8 cellular contexts compared by ENCODE assay signal in the genomic region with DNA sequence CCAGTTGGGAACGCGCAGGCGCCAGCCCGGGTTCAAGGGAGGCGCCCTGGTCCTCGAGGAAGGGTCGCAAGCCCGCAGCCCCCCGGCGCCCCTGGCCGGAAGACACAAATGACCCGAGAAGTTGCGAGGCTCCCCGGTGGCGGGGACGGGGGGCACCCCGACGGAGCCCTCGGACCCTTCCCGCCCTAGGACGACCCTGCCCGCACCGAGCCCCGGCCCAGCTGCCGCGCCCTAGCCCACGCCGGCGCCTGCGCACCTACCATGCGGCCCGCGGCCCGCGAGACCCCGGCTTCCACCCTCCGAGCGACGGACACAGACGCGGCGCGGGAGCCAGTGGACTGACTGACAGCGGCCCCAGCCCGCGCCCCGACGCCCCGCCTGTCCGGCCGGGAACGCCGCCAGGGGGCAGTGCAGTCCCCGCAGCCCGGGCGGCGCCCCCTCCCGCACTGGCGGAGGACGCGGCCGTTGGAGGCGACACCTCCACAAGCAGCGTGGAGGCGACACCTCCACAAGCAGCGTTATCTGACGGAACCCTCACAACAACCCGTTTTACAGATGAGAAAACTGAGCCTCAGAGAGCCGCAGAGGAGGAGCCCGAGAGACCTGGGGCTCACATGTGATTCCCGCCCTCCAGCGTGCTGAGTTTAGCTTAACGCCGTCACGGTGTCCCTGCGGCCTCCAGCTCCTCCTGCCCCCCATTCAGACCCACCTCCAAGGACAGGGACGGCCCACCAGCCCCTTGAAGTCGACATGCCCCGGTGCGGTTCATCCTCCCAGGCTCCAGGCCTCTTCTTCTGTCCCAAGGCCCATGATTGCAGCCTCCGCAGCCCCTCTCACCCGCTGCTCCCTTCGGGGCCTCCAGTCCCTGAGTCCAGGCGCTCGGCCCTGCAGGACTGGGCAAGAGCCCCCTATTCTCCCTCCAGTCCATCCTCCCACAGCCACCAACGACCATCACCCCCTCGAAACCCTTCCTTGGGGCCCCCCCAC. TPM values are rescaled to one million over a fixed set of nuclear protein-coding genes. Genes with fewer than 3 reads are reported as not detected.
DNase-seq lines count a peak whose midpoint lies in the region; ATAC-seq and TF ChIP-seq lines count a peak whose summit lies in the region.

Gene NMUR1 (minus strand): TSS at position 347 of the 987 bp plus-strand sequence. CDS start 84 bp downstream, at position 263.

- H3K9me1 ChIP-seq in IMR-90 (ENCODE audit: insufficient read depth, low read length): no peaks in the 10 kb centered on the region

- H3K4me2 ChIP-seq in IMR-90 (ENCODE audit: low read depth, low read length): peak within 1 kb of the TSS; percentile 57

- H3K36me3 ChIP-seq in IMR-90 (ENCODE audit: control insufficient read depth, insufficient read depth, low read length) (no peaks in the 10 kb centered on the region), mucosa of descending colon (ENCODE audit: low read depth) (no peaks in the 10 kb centered on the region)

- H3K9me3 Mint-ChIP-seq in activated CD4-positive, alpha-beta T cell treated with anti-CD3 and anti-CD28 coated beads, Interleukin-2, amount 10 ng/mL, durations not matched to agents 7 days and 5 days: no peaks in the 10 kb centered on the region

- no peak within 1 kb of the TSS for H2BK120ac ChIP-seq in IMR-90 (ENCODE audit: low read depth, low read length)

- no peak within 1 kb of the TSS; the same call in 1 of the 2 replicates for H2AK5ac ChIP-seq in IMR-90 (ENCODE audit: low read depth, low read length)

- TF ChIP-seq RAD21 in IMR-90 (IDR thresholded peaks at IDR 0.05; ENCODE audit: low read length): peak; percentile 38

- TF ChIP-seq CTCF in IMR-90 (conservative IDR thresholded peaks at IDR 0.05; ENCODE audit: low read depth, low read length): peak; percentile 66
- peak; percentile 80 for TF ChIP-seq CTCF in mucosa of descending colon (IDR thresholded peaks at IDR 0.05)

- in situ Hi-C loops in IMR-90 (cut with MboI; ENCODE audit: low sequenced_read_pairs): no loop called here

- H3K36me3 Mint-ChIP-seq in activated CD4-positive, alpha-beta T cell treated with anti-CD3 and anti-CD28 coated beads, Interleukin-2, amount 10 ng/mL, durations not matched to agents 7 days and 5 days (ENCODE audit: low read depth): no peaks in the 10 kb centered on the region

- no peak within 1 kb of the TSS for H2BK20ac ChIP-seq in IMR-90 (ENCODE audit: low read depth, low read length)

- H3K9ac ChIP-seq in IMR-90 (ENCODE audit: low read depth, low read length): no peak within 1 kb of the TSS

- no peak within 1 kb of the TSS for H3K23ac ChIP-seq in IMR-90 (ENCODE audit: low read depth, low read length)

- POLR2A ChIA-PET in IMR-90 (lab: Charles Lee; ENCODE audit: unreplicated experiment): no interaction called here
- POLR2A ChIA-PET in activated CD4-positive, alpha-beta T cell treated with anti-CD3 and anti-CD28 coated beads, Interleukin-2, amount 10 ng/mL, durations not matched to agents 7 days and 5 days (lab: Charles Lee): no interaction called here

- peak within 1 kb of the TSS; percentile 16 for H2AK9ac ChIP-seq in IMR-90 (replicated peaks; ENCODE audit: low read depth, low read length, poor library complexity)

- 0 out of 4 replicates have a peak within 1 kb of the TSS, but pooled peaks of 1 of the 2 experiments have one; percentile 39 for H4K8ac ChIP-seq in IMR-90 (ENCODE audit: low read depth in 2 of 2, low read length in 2 of 2)

- H3K4me1 ChIP-seq in IMR-90 (ENCODE audit: control insufficient read depth, insufficient read depth, low read length): no peaks in the 10 kb centered on the region
- H3K4me1 ChIP-seq in mucosa of descending colon (ENCODE audit: low read depth): no peaks in the 10 kb centered on the region

- H2BK5ac ChIP-seq in IMR-90 (ENCODE audit: low read depth, low read length, poor library complexity, severe bottlenecking): no peak within 1 kb of the TSS

- no peak within 1 kb of the TSS for H3K56ac ChIP-seq in IMR-90 (ENCODE audit: extremely low read depth, insufficient read depth, low read length)

- H3K14ac ChIP-seq in IMR-90 (replicated peaks; ENCODE audit: low read depth, low read length): no peak within 1 kb of the TSS

- BruUV-seq in IMR-90 (replicated peaks; lab: Mats Ljungman, UMichigan): no TSS peak

- peak within 1 kb of the TSS; percentile 83 for H3K27ac Mint-ChIP-seq in activated CD4-positive, alpha-beta T cell treated with anti-CD3 and anti-CD28 coated beads, Interleukin-2, amount 10 ng/mL, durations not matched to agents 7 days and 5 days

- ATAC-seq in GM18502 (IDR thresholded peaks at IDR 0.05; ENCODE audit: poor library complexity, unreplicated experiment) (peak; percentile 75), IMR-90 (ENCODE audit: low read depth) (peak; percentile 83), mucosa of descending colon (peak; percentile 91)

- no peaks in the 10 kb centered on the region for H3K79me1 ChIP-seq in IMR-90 (ENCODE audit: low read depth in 1 of 2, low read length in 2 of 2)

- peak within 1 kb of the TSS; percentile 80 for H2AFZ ChIP-seq in IMR-90 (replicated peaks; ENCODE audit: low read length, poor library complexity)

- H2BK15ac ChIP-seq in IMR-90 (ENCODE audit: low read depth, low read length): no peak within 1 kb of the TSS

- no peaks in the 10 kb centered on the region for H4K20me1 ChIP-seq in IMR-90 (ENCODE audit: insufficient read depth, low read length)

- no peak for DNase-seq in IMR-90
- DNase-seq in activated CD4-positive, alpha-beta T cell treated with anti-CD3 and anti-CD28 coated beads, Interleukin-2, amount 10 ng/mL, durations not matched to agents 7 days and 5 days: peak; percentile 73
- peak; percentile 85 for DNase-seq in ecto neural progenitor cell (ENCODE audit: low spot score)
- peak; percentile 68 to 80 (median 75) for DNase-seq in mucosa of descending colon
- peak; percentile 34 to 37 for DNase-seq in stimulated activated CD8-positive, alpha-beta memory T cell treated with anti-CD3 and anti-CD28 coated beads, Interleukin-4, amount 100 ng/mL, for 4 hours (ENCODE audit: low read depth in 2 of 2, low spot score in 1 of 2)
- no peak for DNase-seq in globus pallidus (ENCODE audit: low spot score)
- no peak for DNase-seq in SW480 (ENCODE audit: low spot score)

- no peak for TF ChIP-seq POLR2A in IMR-90 (IDR thresholded peaks at IDR 0.05; ENCODE audit: low read depth, low read length)

- peaks cover 16% of the 10 kb centered on the region for H3K4me1 Mint-ChIP-seq in activated CD4-positive, alpha-beta T cell treated with anti-CD3 and anti-CD28 coated beads, Interleukin-2, amount 10 ng/mL, durations not matched to agents 7 days and 5 days

- dilution Hi-C loops in IMR-90 (cut with HindIII; ENCODE audit: low sequenced_read_pairs, unreplicated experiment): no loop called here

- no peaks in the 10 kb centered on the region for H3K9me3 ChIP-seq in IMR-90 (ENCODE audit: control insufficient read depth, insufficient read depth, low read length)
- H3K9me3 ChIP-seq in mucosa of descending colon: no peaks in the 10 kb centered on the region

- H3K18ac ChIP-seq in IMR-90 (ENCODE audit: low read depth, low read length): no peak within 1 kb of the TSS

- WGBS in IMR-90 (ENCODE audit: extremely low coverage in 2 of 2, insufficient read length in 1 of 2), 2 experiments: 15% methylated on average over 36 of the region's 87 CpGs; no CpG with 5 or more reads in 1 of the 2 experiments

- no peak within 1 kb of the TSS for H4K91ac ChIP-seq in IMR-90 (ENCODE audit: insufficient read depth, low read depth, low read length)

- H3K27ac ChIP-seq in IMR-90 (ENCODE audit: insufficient read depth, low read length): no peak within 1 kb of the TSS

- H3K4me3 Mint-ChIP-seq in activated CD4-positive, alpha-beta T cell treated with anti-CD3 and anti-CD28 coated beads, Interleukin-2, amount 10 ng/mL, durations not matched to agents 7 days and 5 days: peak within 1 kb of the TSS; percentile 27

- H3K27me3 Mint-ChIP-seq in activated CD4-positive, alpha-beta T cell treated with anti-CD3 and anti-CD28 coated beads, Interleukin-2, amount 10 ng/mL, durations not matched to agents 7 days and 5 days: peaks cover 37% of the 10 kb centered on the region

- H3K27me3 ChIP-seq in IMR-90 (ENCODE audit: control insufficient read depth, insufficient read depth, low read length): peaks cover 41% of the 10 kb centered on the region

- no peak within 1 kb of the TSS for H3K4ac ChIP-seq in IMR-90 (ENCODE audit: low read depth, low read length)

- H4K5ac ChIP-seq in IMR-90 (ENCODE audit: low read depth, low read length): no peak within 1 kb of the TSS

- H3K4me3 ChIP-seq in IMR-90 (ENCODE audit: insufficient read depth, low read depth, low read length) (no peak within 1 kb of the TSS; the same call in 1 of the 2 replicates), mucosa of descending colon (no peak within 1 kb of the TSS)

- intact Hi-C loops in IMR-90 (cut with micrococcal nuclease) (no loop called here), mucosa of descending colon (cut with DNase I, micrococcal nuclease) (no loop called here)

- CTCF ChIA-PET in IMR-90 (lab: Yijun Ruan, JAX): no interaction called here
- CTCF ChIA-PET in activated CD4-positive, alpha-beta T cell treated with anti-CD3 and anti-CD28 coated beads, Interleukin-2, amount 10 ng/mL, durations not matched to agents 7 days and 5 days (lab: Charles Lee): interaction anchor here (0.6 to 2.4 kb wide), 12 partner anchors 9 to 228 kb away, joined by 3 to 13 read pairs (median 3); no protein-coding TSS in a partner anchor

TF ChIP-seq in IMR-90, 13 proteins besides CTCF, POLR2A, EP300 and RAD21:
- no peak for TF ChIP-seq RFX5 (IDR thresholded peaks at IDR 0.05; ENCODE audit: low read depth, low read length)
- peak; percentile 82 for TF ChIP-seq MAZ (IDR thresholded peaks at IDR 0.05; ENCODE audit: borderline replicate concordance, low read depth, low read length)
- TF ChIP-seq SMC3 (IDR thresholded peaks at IDR 0.05; ENCODE audit: low read depth, low read length): peak; percentile 45

RNA-seq across cellular contexts. Expression of gene NMUR1, which starts in this region (rescaled TPM):
- not detected in 2 replicates for total RNA-seq in IMR-90 (2012; rRNA removed)
- not detected in 2 replicates for polyA plus RNA-seq in IMR-90 (2012; rRNA removed)
- polyA plus RNA-seq in IMR-90 (2012; cell fraction: cytosol; rRNA removed): not detected in 2 replicates
- not detected in 2 replicates for polyA plus RNA-seq in IMR-90 (2012; cell fraction: nucleus; rRNA removed; ENCODE audit: low replicate concordance)
- under 1 TPM; 0.47 to 0.60 TPM for total RNA-seq in activated CD4-positive, alpha-beta T cell treated with anti-CD3 and anti-CD28 coated beads, Interleukin-2, amount 10 ng/mL, durations not matched to agents 7 days and 5 days
- total RNA-seq in mucosa of descending colon: 1 to 10 TPM in 1 of 3 donors, under 1 TPM in 2; 0.57 to 1.2 (median 0.87) TPM

Comparison
In these comparisons a context has a peak if more than half of its experiments do, and no peak if none do; other contexts are left out.
1. Peak in ATAC-seq and H3K4me2 ChIP-seq in IMR-90; RNA of the gene not detected or under 1 TPM.
2. Peak in DNase-seq in activated CD4-positive, alpha-beta T cell treated with anti-CD3 and anti-CD28 coated beads, Interleukin-2, amount 10 ng/mL, durations not matched to agents 7 days and 5 days; RNA of the gene not detected or under 1 TPM.
3. DNase-seq: peak in ecto neural progenitor cell (single experiment), mucosa of descending colon (3 of 3) and stimulated activated CD8-positive, alpha-beta memory T cell treated with anti-CD3 and anti-CD28 coated beads, Interleukin-4, amount 100 ng/mL, for 4 hours (2 of 2); none in IMR-90 (single experiment), globus pallidus (single experiment) and SW480 (single experiment).
4. Peak in every context shown above with its lines, with median percentiles within 50 percentile points of each other: ATAC-seq.